1 cellular context compared by ENCODE assay signal in genomic region chr6:39929733-39930461, GRCh38.
TF ChIP-seq lines count a peak whose summit lies in the region.

No MANE protein-coding gene starts in this region.

TF ChIP-seq in IMR-90, 13 proteins besides CTCF, POLR2A, EP300 and RAD21:
- no peak for TF ChIP-seq USF2 (IDR thresholded peaks at IDR 0.05; ENCODE audit: low read depth, low read length)
- TF ChIP-seq ELK1 (IDR thresholded peaks at IDR 0.05; ENCODE audit: borderline replicate concordance, low read depth, low read length): no peak
- TF ChIP-seq BHLHE40 (IDR thresholded peaks at IDR 0.05; ENCODE audit: low read depth, low read length): no peak
- no peak for TF ChIP-seq FOS (IDR thresholded peaks at IDR 0.05; ENCODE audit: low read depth, low read length)
- TF ChIP-seq RFX5 (IDR thresholded peaks at IDR 0.05; ENCODE audit: low read depth, low read length): no peak
- no peak for TF ChIP-seq MAZ (IDR thresholded peaks at IDR 0.05; ENCODE audit: borderline replicate concordance, low read depth, low read length)
- TF ChIP-seq MXI1 (IDR thresholded peaks at IDR 0.05; ENCODE audit: borderline replicate concordance, low read depth, low read length): no peak
- no peak for TF ChIP-seq SMC3 (IDR thresholded peaks at IDR 0.05; ENCODE audit: low read depth, low read length)
- TF ChIP-seq CHD1 (IDR thresholded peaks at IDR 0.05; ENCODE audit: low read depth, low read length): no peak
- TF ChIP-seq NFE2L2 (IDR thresholded peaks at IDR 0.05; ENCODE audit: low read depth, low read length): no peak
- no peak for TF ChIP-seq MAFK (IDR thresholded peaks at IDR 0.05; ENCODE audit: low read depth, low read length)
- TF ChIP-seq RCOR1 (IDR thresholded peaks at IDR 0.05; ENCODE audit: insufficient replicate concordance, low read length): no peak
- TF ChIP-seq CEBPB (IDR thresholded peaks at IDR 0.05; ENCODE audit: low read depth, low read length): no peak
